ENCODE assay signal across 10 cellular contexts in genomic region chr3:10322355-10322715, GRCh38. TPM values are rescaled to one million over a fixed set of nuclear protein-coding genes. Genes with fewer than 3 reads are reported as not detected.
DNase-seq lines count a peak whose midpoint lies in the region; ATAC-seq and TF ChIP-seq lines count a peak whose summit lies in the region.
"Had no signal": no experiment of that assay in that cellular context is flagged by ENCODE, and none has a peak within 500 bp of the region (broad histone marks: within the 10 kb centered on the region; RNA-seq: fewer than 3 reads in every experiment).

No MANE protein-coding gene starts in this region.

- H3K9me3 ChIP-seq in WERI-Rb-1 (ENCODE audit: severe bottlenecking): no peaks in the 10 kb centered on the region
- H3K9me3 ChIP-seq: colonic mucosa had no signal

- no peak overlapping the region for H3K56ac ChIP-seq in mesendoderm (ENCODE audit: low read length)

- DNase-seq in DMS53 (lab: John Stamatoyannopoulos, UW): peak; percentile 6
- DNase-seq in DMS53 treated with DMSO at 0.1 percent for 48 hours (lab: John Stamatoyannopoulos, UW; ENCODE audit: unreplicated experiment): no peak
- peak in 1 of 2 experiments; percentile 43 for DNase-seq in HL-60 (ENCODE audit: low read depth in 1 of 2, low spot score in 1 of 2)
- DNase-seq in WERI-Rb-1: no peak
- peak; percentile 50 for DNase-seq in mesendoderm
- DNase-seq in coronary artery (ENCODE audit: low spot score): no peak
- DNase-seq: colonic mucosa had no signal

- no peak overlapping the region for H2BK15ac ChIP-seq in mesendoderm (replicated peaks; ENCODE audit: low read depth)

- H3K4me3 ChIP-seq in HL-60 (replicated peaks; ENCODE audit: insufficient read depth, low read length): no peak overlapping the region
- H3K4me3 ChIP-seq in WERI-Rb-1 (ENCODE audit: low read depth, low read length): no peak overlapping the region
- H3K4me3 ChIP-seq in mesendoderm (ENCODE audit: low read length): no peak overlapping the region
- no peak overlapping the region for H3K4me3 ChIP-seq in coronary artery
- H3K4me3 ChIP-seq: colonic mucosa had no signal

- H3K4me1 ChIP-seq in mesendoderm (ENCODE audit: control insufficient read depth, low read depth, low read length): no peaks in the 10 kb centered on the region

- H3K27ac ChIP-seq in HL-60 (replicated peaks) (no peak overlapping the region), WERI-Rb-1 (no peak overlapping the region), mesendoderm (ENCODE audit: low read depth, low read length) (no peak overlapping the region), coronary artery (no peak overlapping the region)
- H3K27ac ChIP-seq: colonic mucosa had no signal

- no peak overlapping the region for H3K4ac ChIP-seq in mesendoderm (ENCODE audit: low read depth, low read length)

- H3K79me2 ChIP-seq in mesendoderm (ENCODE audit: control insufficient read depth, insufficient read depth, low read length): peaks cover 23% of the 10 kb centered on the region

- no peak overlapping the region for H4K5ac ChIP-seq in mesendoderm (ENCODE audit: low read length)

- no CpG with 5 or more reads among the region's 1 CpG for WGBS in mesendoderm (ENCODE audit: extremely low coverage, insufficient coverage, low lambda C conversion rate)

- no peak overlapping the region for H3K23ac ChIP-seq in mesendoderm (ENCODE audit: low read length)

- H2BK5ac ChIP-seq in mesendoderm (ENCODE audit: low read length): no peak overlapping the region

- ATAC-seq in GM18870 (IDR thresholded peaks at IDR 0.05; ENCODE audit: unreplicated experiment) (no peak), HG02763 (IDR thresholded peaks at IDR 0.05; ENCODE audit: unreplicated experiment) (no peak)
- ATAC-seq: naive thymus-derived CD8-positive, alpha-beta T cell had no signal

- H3K36me3 ChIP-seq in WERI-Rb-1: peaks cover 23% of the 10 kb centered on the region
- peaks cover 2% of the 10 kb centered on the region for H3K36me3 ChIP-seq in mesendoderm (ENCODE audit: control insufficient read depth, insufficient read depth, low read length)

- H3K79me1 ChIP-seq in mesendoderm (ENCODE audit: low read length): peaks cover 17% of the 10 kb centered on the region

- H3K18ac ChIP-seq in mesendoderm (ENCODE audit: low read length): no peak overlapping the region

- no peak overlapping the region for H2BK120ac ChIP-seq in mesendoderm (ENCODE audit: low read depth, low read length)

- no peak overlapping the region for H4K8ac ChIP-seq in mesendoderm (ENCODE audit: low read depth, low read length)

- no peak overlapping the region for H3K9ac ChIP-seq in mesendoderm (ENCODE audit: low read length)

- TF ChIP-seq CTCF in HL-60 (IDR thresholded peaks at IDR 0.05; ENCODE audit: insufficient read depth, low read length) (peak; percentile 60), WERI-Rb-1 (IDR thresholded peaks at IDR 0.05; ENCODE audit: low read depth, low read length) (peak; percentile 38; the same call in 1 of the 2 replicates), coronary artery (IDR thresholded peaks at IDR 0.05) (no peak)

- no peak overlapping the region for H2AK5ac ChIP-seq in mesendoderm (ENCODE audit: low read length)

- H3K27me3 ChIP-seq in HL-60 (ENCODE audit: insufficient read depth, poor library complexity, severe bottlenecking) (peaks cover 3% of the 10 kb centered on the region), WERI-Rb-1 (ENCODE audit: insufficient read depth, low read depth, severe bottlenecking) (no peaks in the 10 kb centered on the region), mesendoderm (ENCODE audit: insufficient read depth, low read length, poor library complexity) (no peaks in the 10 kb centered on the region)
- H3K27me3 ChIP-seq: colonic mucosa had no signal

- H3K4me2 ChIP-seq in mesendoderm (ENCODE audit: low read length): no peak overlapping the region

RNA-seq across cellular contexts. Expression of gene SEC13, which starts 1.4 kb away (rescaled TPM):
- polyA plus RNA-seq in mesendoderm (2013, experiment 1 of 2): 117 TPM
- polyA plus RNA-seq in mesendoderm (2013, experiment 2 of 2): 116 TPM

RNA-seq across cellular contexts. Expression of gene GHRL, which starts 29.6 kb away (rescaled TPM):
- polyA plus RNA-seq in mesendoderm (2013, experiment 1 of 2): 0.66 TPM
- 0.34 TPM for polyA plus RNA-seq in mesendoderm (2013, experiment 2 of 2)

Comparison
In these comparisons a context has a peak if more than half of its experiments do, and no peak if none do; other contexts are left out.
1. DNase-seq: peak in DMS53 (single experiment) and mesendoderm (single experiment); none in DMS53 treated with DMSO at 0.1 percent for 48 hours (single experiment), WERI-Rb-1 (single experiment) and coronary artery (single experiment).